ENCODE assay signal across 15 cellular contexts in genomic region chr5:176540476-176540899, GRCh38. TPM values are rescaled to one million over a fixed set of nuclear protein-coding genes. Genes with fewer than 3 reads are reported as not detected.
DNase-seq lines count a peak whose midpoint lies in the region; ATAC-seq and TF ChIP-seq lines count a peak whose summit lies in the region.
"Had no signal": no experiment of that assay in that cellular context is flagged by ENCODE, and none has a peak within 500 bp of the region (broad histone marks: within the 10 kb centered on the region; RNA-seq: fewer than 3 reads in every experiment).

No MANE protein-coding gene starts in this region.

- H3K4me3 ChIP-seq in endodermal cell (ENCODE audit: low read length) (no peak overlapping the region), SJCRH30 (no peak overlapping the region), stomach (no peak overlapping the region)
- H3K4me3 ChIP-seq: cardiac muscle cell, sigmoid colon, upper lobe of right lung had no signal

- H3K27ac ChIP-seq in endodermal cell (ENCODE audit: low read depth, low read length) (no peak overlapping the region), SJCRH30 (no peak overlapping the region), stomach (peak overlapping the region in 1 of 5 donors; percentile 93)

- no peak for ATAC-seq in T-cell (replicated peaks in 1 of 4)
- ATAC-seq in stimulated activated memory B cell treated with anti-CD40 and anti-IgM and Interleukin-4, amounts not matched to agents 10 μg/mL and 1 μg/mL and 100 μg/mL, for 72 hours = no peak
- ATAC-seq: esophagus mucosa, upper lobe of right lung had no signal

- no peak for DNase-seq in activated naive CD4-positive, alpha-beta T cell treated with anti-CD3 and anti-CD28 coated beads for 36 hours
- DNase-seq in activated naive CD4-positive, alpha-beta T cell treated with Interleukin-2 at 50 U/mL for 16 hours = no peak
- DNase-seq in T-cell = no peak
- DNase-seq in endodermal cell = peak; percentile 47
- no peak for DNase-seq in hippocampal formation (lab: John Stamatoyannopoulos, UW)
- no peak for DNase-seq in SJCRH30
- no peak for DNase-seq in stomach
- DNase-seq: GF-D8, NCI-H1092, NCI-H524 treated with DMSO at 0.1 percent for 48 hours, sigmoid colon, upper lobe of right lung had no signal

- peak overlapping the region; percentile 76 for H3K4me3 Mint-ChIP-seq in activated naive CD4-positive, alpha-beta T cell treated with anti-CD3 and anti-CD28 coated beads for 36 hours
- peak overlapping the region; percentile 60 to 91 (median 85) for H3K4me3 Mint-ChIP-seq in T-cell
- H3K4me3 Mint-ChIP-seq in endodermal cell = no peak overlapping the region
- H3K4me3 Mint-ChIP-seq in stimulated activated memory B cell treated with anti-CD40 and anti-IgM and Interleukin-4, amounts not matched to agents 10 μg/mL and 1 μg/mL and 100 μg/mL, for 72 hours = no peak overlapping the region

- peaks cover under 1% of the 10 kb centered on the region for H3K36me3 ChIP-seq in endodermal cell (ENCODE audit: control insufficient read depth, insufficient read depth, low read length)
- no peaks in the 10 kb centered on the region for H3K36me3 ChIP-seq in SJCRH30
- no peaks in the 10 kb centered on the region for H3K36me3 ChIP-seq in stomach
- H3K36me3 ChIP-seq: cardiac muscle cell, sigmoid colon, upper lobe of right lung had no signal

- H3K9me3 ChIP-seq in endodermal cell (ENCODE audit: control insufficient read depth, low read length) (no peaks in the 10 kb centered on the region), SJCRH30 (replicated peaks) (no peaks in the 10 kb centered on the region), stomach (no peaks in the 10 kb centered on the region)
- H3K9me3 ChIP-seq: sigmoid colon, upper lobe of right lung had no signal

- CTCF ChIA-PET in activated naive CD4-positive, alpha-beta T cell treated with anti-CD3 and anti-CD28 coated beads for 36 hours (lab: Charles Lee) = interaction anchor here (1.5 kb wide), 1 partner anchor 124 kb away, joined by 5 read pairs; the partner anchor contains the start of gene CLTB
- CTCF ChIA-PET in T-cell (lab: Charles Lee) = interaction anchor here in 1 of 2 donors (0.5 to 1.1 kb wide), 2 partner anchors 30 to 92 kb away, joined by 3 to 4 read pairs; partner anchors contain the start of gene FAF2

- H3K27ac Mint-ChIP-seq in activated naive CD4-positive, alpha-beta T cell treated with anti-CD3 and anti-CD28 coated beads for 36 hours = peak overlapping the region; percentile 90
- H3K27ac Mint-ChIP-seq in T-cell (peak overlapping the region; percentile 99 to 100), endodermal cell (peak overlapping the region; percentile 93)
- H3K27ac Mint-ChIP-seq in stimulated activated memory B cell treated with anti-CD40 and anti-IgM and Interleukin-4, amounts not matched to agents 10 μg/mL and 1 μg/mL and 100 μg/mL, for 72 hours = peak overlapping the region; percentile 92

- H3K27me3 ChIP-seq in endodermal cell (ENCODE audit: control insufficient read depth, insufficient read depth, low read length, poor library complexity, severe bottlenecking) (no peaks in the 10 kb centered on the region), SJCRH30 (no peaks in the 10 kb centered on the region), stomach (no peaks in the 10 kb centered on the region)
- H3K27me3 ChIP-seq: cardiac muscle cell, sigmoid colon, upper lobe of right lung had no signal

- no peak for TF ChIP-seq EP300 in stomach (IDR thresholded peaks at IDR 0.05)

- peaks cover 4% of the 10 kb centered on the region for H3K36me3 Mint-ChIP-seq in activated naive CD4-positive, alpha-beta T cell treated with anti-CD3 and anti-CD28 coated beads for 36 hours (ENCODE audit: low read depth)
- H3K36me3 Mint-ChIP-seq in T-cell (no peaks in the 10 kb centered on the region), endodermal cell (ENCODE audit: low read depth) (no peaks in the 10 kb centered on the region)
- no peaks in the 10 kb centered on the region for H3K36me3 Mint-ChIP-seq in stimulated activated memory B cell treated with anti-CD40 and anti-IgM and Interleukin-4, amounts not matched to agents 10 μg/mL and 1 μg/mL and 100 μg/mL, for 72 hours

- WGBS in endodermal cell (ENCODE audit: insufficient coverage in 1 of 2, insufficient read length in 1 of 2), 2 experiments = 91 to 94% methylated on average over 5 to 8 of the region's 8 CpGs
- 81 to 92% (median 90%) methylated on average over 8 of the region's 8 CpGs for WGBS in stomach, 5 donors

- intact Hi-C loops in activated naive CD4-positive, alpha-beta T cell treated with anti-CD3 and anti-CD28 coated beads for 36 hours (cut with micrococcal nuclease) = loop anchor here (5.0 kb wide), 1 partner anchor 482 kb away; the partner anchor contains the start of gene ZNF346
- intact Hi-C loops in stomach (cut with DNase I; ENCODE audit: low total_unique reads) = no loop called here

- H3K9me3 Mint-ChIP-seq in activated naive CD4-positive, alpha-beta T cell treated with anti-CD3 and anti-CD28 coated beads for 36 hours = no peaks in the 10 kb centered on the region
- H3K9me3 Mint-ChIP-seq in T-cell = no peaks in the 10 kb centered on the region
- no peaks in the 10 kb centered on the region for H3K9me3 Mint-ChIP-seq in endodermal cell
- H3K9me3 Mint-ChIP-seq in stimulated activated memory B cell treated with anti-CD40 and anti-IgM and Interleukin-4, amounts not matched to agents 10 μg/mL and 1 μg/mL and 100 μg/mL, for 72 hours = no peaks in the 10 kb centered on the region

- TF ChIP-seq POLR2A in stomach (IDR thresholded peaks at IDR 0.05) = no peak

- POLR2A ChIA-PET in T-cell (lab: Charles Lee) = interaction anchor here in 1 of 2 donors (0.8 kb wide), 1 partner anchor 9 kb away, joined by 3 read pairs; no protein-coding TSS in a partner anchor

- no peak for TF ChIP-seq CTCF in endodermal cell (conservative IDR thresholded peaks at IDR 0.05)
- no peak for TF ChIP-seq CTCF in stomach (IDR thresholded peaks at IDR 0.05)

- no peaks in the 10 kb centered on the region for H3K27me3 Mint-ChIP-seq in activated naive CD4-positive, alpha-beta T cell treated with anti-CD3 and anti-CD28 coated beads for 36 hours (ENCODE audit: low read depth)
- H3K27me3 Mint-ChIP-seq in T-cell = no peaks in the 10 kb centered on the region
- H3K27me3 Mint-ChIP-seq in endodermal cell (ENCODE audit: insufficient read depth) = no peaks in the 10 kb centered on the region
- no peaks in the 10 kb centered on the region for H3K27me3 Mint-ChIP-seq in stimulated activated memory B cell treated with anti-CD40 and anti-IgM and Interleukin-4, amounts not matched to agents 10 μg/mL and 1 μg/mL and 100 μg/mL, for 72 hours

- H3K4me1 ChIP-seq in endodermal cell (ENCODE audit: control insufficient read depth, insufficient read depth, low read length) = peaks cover 12% of the 10 kb centered on the region
- H3K4me1 ChIP-seq in SJCRH30 = peaks cover 26% of the 10 kb centered on the region
- peaks cover 29 to 69% (median 57%) of the 10 kb centered on the region in 4 donors for H3K4me1 ChIP-seq in stomach

- no peak overlapping the region for H3K9ac ChIP-seq in endodermal cell (ENCODE audit: extremely low read depth, low read length, poor library complexity, severe bottlenecking)

- H3K4me1 Mint-ChIP-seq in activated naive CD4-positive, alpha-beta T cell treated with anti-CD3 and anti-CD28 coated beads for 36 hours (ENCODE audit: low read depth) = peaks cover 55% of the 10 kb centered on the region
- H3K4me1 Mint-ChIP-seq in T-cell (peaks cover 63 to 68% (median 63%) of the 10 kb centered on the region in 3 donors), endodermal cell (peaks cover 35% of the 10 kb centered on the region)
- peaks cover 61% of the 10 kb centered on the region for H3K4me1 Mint-ChIP-seq in stimulated activated memory B cell treated with anti-CD40 and anti-IgM and Interleukin-4, amounts not matched to agents 10 μg/mL and 1 μg/mL and 100 μg/mL, for 72 hours

RNA-seq across cellular contexts. Expression of gene RNF44, which starts 3.3 kb away (rescaled TPM):
- 10 to 100 TPM; 83.3 to 88.3 TPM for total RNA-seq in activated naive CD4-positive, alpha-beta T cell treated with anti-CD3 and anti-CD28 coated beads for 36 hours
- total RNA-seq in T-cell (100 to 1,000 TPM; 250 to 319 (median 294) TPM), endodermal cell (100 to 1,000 TPM; 150 to 173 TPM), stomach (100 to 1,000 TPM in 1 of 5 donors, 10 to 100 TPM in 3, 1 to 10 TPM in 1; 6.6 to 176 (median 30.6) TPM)
- 123 TPM for polyA plus RNA-seq in endodermal cell (2013, experiment 1 of 2)
- 111 TPM for polyA plus RNA-seq in endodermal cell (2013, experiment 2 of 2)
- total RNA-seq in SJCRH30 (2014; rRNA removed; shearing (Covaris generic)) = 24.2 and 29.0 TPM in 2 replicates
- polyA plus RNA-seq in stomach = 10 to 100 TPM; 11.5 to 15.1 (median 13.6) TPM

RNA-seq across cellular contexts. Expression of gene CDHR2, which starts 8.7 kb away (rescaled TPM):
- under 1 TPM; 0.19 to 0.35 TPM for total RNA-seq in activated naive CD4-positive, alpha-beta T cell treated with anti-CD3 and anti-CD28 coated beads for 36 hours
- total RNA-seq in T-cell (1 to 10 TPM; 1.6 to 3.1 (median 2.8) TPM), endodermal cell (under 1 TPM; 0.37 to 0.89 TPM), stomach (10 to 100 TPM in 3 of 5 donors, 1 to 10 TPM in 2; 9.6 to 18.7 (median 13.4) TPM)
- not detected for polyA plus RNA-seq in endodermal cell (2013, experiment 1 of 2)
- polyA plus RNA-seq in endodermal cell (2013, experiment 2 of 2) = not detected
- not detected in 2 replicates for total RNA-seq in SJCRH30 (2014; rRNA removed; shearing (Covaris generic))
- polyA plus RNA-seq in stomach = 1 to 10 TPM in 1 of 3 donors, under 1 TPM in 2; 0.13 to 1.6 (median 0.76) TPM
- total RNA-seq: esophagus mucosa had no signal

Comparison
In these comparisons a context has a peak if more than half of its experiments do, and no peak if none do; other contexts are left out.
1. H3K4me3 Mint-ChIP-seq: peak in activated naive CD4-positive, alpha-beta T cell treated with anti-CD3 and anti-CD28 coated beads for 36 hours (single experiment) and T-cell (3 of 3); none in endodermal cell (single experiment) and stimulated activated memory B cell treated with anti-CD40 and anti-IgM and Interleukin-4, amounts not matched to agents 10 μg/mL and 1 μg/mL and 100 μg/mL, for 72 hours (single experiment).
2. Peak in every context shown above with its lines, with median percentiles within 50 percentile points of each other: H3K27ac Mint-ChIP-seq.